Comparison of ENCODE assay signal across 8 cellular contexts in the genomic region with DNA sequence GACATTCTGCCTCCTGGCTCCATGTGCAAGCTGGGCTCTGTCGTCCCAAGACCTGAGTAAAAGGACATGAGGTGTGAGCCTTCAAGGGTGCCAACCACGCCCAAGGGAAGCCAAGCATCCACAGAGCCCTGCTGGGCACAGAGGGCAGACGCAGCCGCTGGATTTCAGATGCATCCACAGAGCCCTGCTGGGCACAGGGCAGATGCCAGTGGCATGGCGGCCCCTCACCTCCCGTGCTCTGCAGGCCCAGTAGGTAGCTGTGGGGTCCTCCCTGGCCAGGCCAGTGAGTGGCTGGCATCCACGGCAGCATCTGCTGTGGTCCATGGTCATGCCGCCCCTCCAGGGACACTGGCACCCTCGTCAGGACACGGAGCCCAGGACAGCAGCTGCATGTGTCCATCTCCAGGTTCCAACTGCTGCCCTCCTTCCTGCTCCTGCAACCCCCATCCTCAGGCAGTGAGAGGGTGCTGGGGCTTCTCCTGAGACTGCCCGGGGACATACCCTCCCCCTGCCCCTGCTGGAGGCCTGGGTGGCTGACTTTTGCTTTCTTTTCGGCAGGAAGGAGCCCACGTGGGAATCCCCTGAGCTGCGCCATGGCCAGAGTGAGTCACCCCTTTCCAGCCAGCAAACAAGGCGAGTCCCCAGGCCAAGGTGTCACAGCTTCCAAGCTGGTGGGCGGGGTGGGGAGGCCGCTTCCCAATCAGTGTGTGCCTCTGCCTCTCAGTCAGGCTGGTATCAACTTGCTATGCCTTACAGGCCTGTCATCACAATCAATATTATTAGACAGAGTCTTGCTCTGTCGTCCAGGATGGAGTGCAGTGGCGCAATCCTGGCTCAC. TPM values are rescaled to one million over a fixed set of nuclear protein-coding genes. Genes with fewer than 3 reads are reported as not detected.
A peak's percentile ranks its signal among the peaks of the same experiment; 100 is the strongest.
DNase-seq lines count a peak whose midpoint lies in the region; ATAC-seq and TF ChIP-seq lines count a peak whose summit lies in the region.

No MANE protein-coding gene starts in this region.

- no peaks in the 10 kb centered on the region for H3K9me3 Mint-ChIP-seq in activated T-helper 2 cell treated with anti-CD3 and anti-CD28 coated beads, Interferon-gamma antibody, Interleukin-2, Interleukin-4, amounts not matched to agents 10 μg/mL and 5 μg/mL and 100 μg/mL, durations not matched to agents 14 hours and 24 hours and 36 hours

- H3K4me1 Mint-ChIP-seq in activated T-helper 2 cell treated with anti-CD3 and anti-CD28 coated beads, Interferon-gamma antibody, Interleukin-2, Interleukin-4, amounts not matched to agents 10 μg/mL and 5 μg/mL and 100 μg/mL, durations not matched to agents 14 hours and 24 hours and 36 hours (ENCODE audit: low read depth): peaks cover 27% of the 10 kb centered on the region

- TF ChIP-seq POLR2A in uterus (IDR thresholded peaks at IDR 0.05): no peak

- TF ChIP-seq CTCF in right atrium auricular region (IDR thresholded peaks at IDR 0.05): no peak
- TF ChIP-seq CTCF in uterus (IDR thresholded peaks at IDR 0.05): no peak

- H3K27ac ChIP-seq in right atrium auricular region: no peak overlapping the region
- H3K27ac ChIP-seq in uterus: no peak overlapping the region

- intact Hi-C loops in activated T-helper 2 cell treated with anti-CD3 and anti-CD28 coated beads, Interferon-gamma antibody, Interleukin-2, Interleukin-4, amounts not matched to agents 10 μg/mL and 5 μg/mL and 100 μg/mL, durations not matched to agents 14 hours and 24 hours and 36 hours (cut with micrococcal nuclease): loop anchor here (1.0 kb wide), 2 partner anchors 16 to 20 kb away; partner anchors contain the start of gene EDF1
- intact Hi-C loops in uterus (cut with DNase I; ENCODE audit: low total_unique reads): no loop called here

- H3K4me1 ChIP-seq in right atrium auricular region: peaks cover 0 to 28% of the 10 kb centered on the region in 2 donors
- H3K4me1 ChIP-seq in uterus: peaks cover 0 to 5% of the 10 kb centered on the region in 2 donors

- H3K27ac Mint-ChIP-seq in activated T-helper 2 cell treated with anti-CD3 and anti-CD28 coated beads, Interferon-gamma antibody, Interleukin-2, Interleukin-4, amounts not matched to agents 10 μg/mL and 5 μg/mL and 100 μg/mL, durations not matched to agents 14 hours and 24 hours and 36 hours: peak overlapping the region; percentile 94

- no peaks in the 10 kb centered on the region for H3K27me3 Mint-ChIP-seq in activated T-helper 2 cell treated with anti-CD3 and anti-CD28 coated beads, Interferon-gamma antibody, Interleukin-2, Interleukin-4, amounts not matched to agents 10 μg/mL and 5 μg/mL and 100 μg/mL, durations not matched to agents 14 hours and 24 hours and 36 hours (ENCODE audit: low read depth)

- ATAC-seq in GM21423 (IDR thresholded peaks at IDR 0.05; ENCODE audit: unreplicated experiment): peak; percentile 25
- no peak for ATAC-seq in HG02763 (IDR thresholded peaks at IDR 0.05; ENCODE audit: unreplicated experiment)

- H3K36me3 ChIP-seq in right atrium auricular region (no peaks in the 10 kb centered on the region), uterus (no peaks in the 10 kb centered on the region)

- H3K4me3 Mint-ChIP-seq in activated T-helper 2 cell treated with anti-CD3 and anti-CD28 coated beads, Interferon-gamma antibody, Interleukin-2, Interleukin-4, amounts not matched to agents 10 μg/mL and 5 μg/mL and 100 μg/mL, durations not matched to agents 14 hours and 24 hours and 36 hours (ENCODE audit: low read depth): peak overlapping the region; percentile 77

- H3K4me3 ChIP-seq in right atrium auricular region (no peak overlapping the region), uterus (no peak overlapping the region)

- peak; percentile 85 for DNase-seq in AG08396 (ENCODE audit: low spot score)
- peak; percentile 86 for DNase-seq in activated T-helper 2 cell treated with anti-CD3 and anti-CD28 coated beads, Interferon-gamma antibody, Interleukin-2, Interleukin-4, amounts not matched to agents 10 μg/mL and 5 μg/mL and 100 μg/mL, durations not matched to agents 14 hours and 24 hours and 36 hours (ENCODE audit: low spot score)
- DNase-seq in right atrium auricular region (ENCODE audit: low spot score): peak; percentile 80
- DNase-seq in stimulated activated CD4-positive, alpha-beta T cell treated with anti-CD3 and anti-CD28 coated beads, Interleukin-2, amount 100 ng/mL, for 4 hours (ENCODE audit: low read depth): peak; percentile 96
- no peak for DNase-seq in uterus

- H3K27me3 ChIP-seq in right atrium auricular region: no peaks in the 10 kb centered on the region
- no peaks in the 10 kb centered on the region for H3K27me3 ChIP-seq in uterus

- no peaks in the 10 kb centered on the region for H3K9me3 ChIP-seq in right atrium auricular region
- H3K9me3 ChIP-seq in uterus: no peaks in the 10 kb centered on the region

- peaks cover 18% of the 10 kb centered on the region for H3K36me3 Mint-ChIP-seq in activated T-helper 2 cell treated with anti-CD3 and anti-CD28 coated beads, Interferon-gamma antibody, Interleukin-2, Interleukin-4, amounts not matched to agents 10 μg/mL and 5 μg/mL and 100 μg/mL, durations not matched to agents 14 hours and 24 hours and 36 hours (ENCODE audit: low read depth)

TF ChIP-seq in PFSK-1, 5 proteins besides CTCF, POLR2A, EP300 and RAD21:
- TF ChIP-seq FOXP2 (optimal IDR thresholded peaks at IDR 0.05; ENCODE audit: borderline replicate concordance, extremely low read depth, extremely low read length, insufficient read depth) (peak; percentile 29), TAF1 (IDR thresholded peaks at IDR 0.05; ENCODE audit: borderline replicate concordance, insufficient read depth, low read length) (no peak)

RNA-seq across cellular contexts. Expression of gene TRAF2, which starts 4.0 kb away (rescaled TPM):
- polyA plus RNA-seq in PFSK-1 (2012; ENCODE audit: insufficient read length, low read depth): 25.5 TPM
- total RNA-seq in activated T-helper 2 cell treated with anti-CD3 and anti-CD28 coated beads, Interferon-gamma antibody, Interleukin-2, Interleukin-4, amounts not matched to agents 10 μg/mL and 5 μg/mL and 100 μg/mL, durations not matched to agents 14 hours and 24 hours and 36 hours: 59.5 and 60.4 TPM in 2 replicates
- 1 to 10 TPM; 1.9 to 4.1 TPM for total RNA-seq in right atrium auricular region
- 10 to 100 TPM in 3 of 4 donors, under 1 TPM in 1; 0.88 to 22.1 (median 11.9) TPM for total RNA-seq in uterus

RNA-seq across cellular contexts. Expression of gene EDF1, which starts 16.2 kb away (rescaled TPM):
- 968 TPM for polyA plus RNA-seq in PFSK-1 (2012; ENCODE audit: insufficient read length, low read depth)
- total RNA-seq in activated T-helper 2 cell treated with anti-CD3 and anti-CD28 coated beads, Interferon-gamma antibody, Interleukin-2, Interleukin-4, amounts not matched to agents 10 μg/mL and 5 μg/mL and 100 μg/mL, durations not matched to agents 14 hours and 24 hours and 36 hours: 381 and 410 TPM in 2 replicates
- total RNA-seq in right atrium auricular region (100 to 1,000 TPM; 329 to 428 TPM), uterus (100 to 1,000 TPM in 3 of 4 donors, 10 to 100 TPM in 1; 75.6 to 244 (median 144) TPM)

RNA-seq across cellular contexts. Expression of gene MAMDC4, which starts 30.2 kb away (rescaled TPM):
- 13.9 TPM for polyA plus RNA-seq in PFSK-1 (2012; ENCODE audit: insufficient read length, low read depth)
- total RNA-seq in activated T-helper 2 cell treated with anti-CD3 and anti-CD28 coated beads, Interferon-gamma antibody, Interleukin-2, Interleukin-4, amounts not matched to agents 10 μg/mL and 5 μg/mL and 100 μg/mL, durations not matched to agents 14 hours and 24 hours and 36 hours: 19.0 and 21.0 TPM in 2 replicates
- total RNA-seq in right atrium auricular region (1 to 10 TPM; 1.7 to 2.0 TPM), uterus (1 to 10 TPM in 2 of 4 donors, under 1 TPM in 1, not detected in 1; 0.26 to 4.3 (median 4.2) TPM)

RNA-seq across cellular contexts. Expression of gene PHPT1, which starts 33.1 kb away (rescaled TPM):
- 221 TPM for polyA plus RNA-seq in PFSK-1 (2012; ENCODE audit: insufficient read length, low read depth)
- 127 and 133 TPM in 2 replicates for total RNA-seq in activated T-helper 2 cell treated with anti-CD3 and anti-CD28 coated beads, Interferon-gamma antibody, Interleukin-2, Interleukin-4, amounts not matched to agents 10 μg/mL and 5 μg/mL and 100 μg/mL, durations not matched to agents 14 hours and 24 hours and 36 hours
- total RNA-seq in right atrium auricular region: 100 to 1,000 TPM; 140 to 154 TPM
- 10 to 100 TPM; 12.4 to 55.5 (median 31.4) TPM for total RNA-seq in uterus

RNA-seq across cellular contexts. Expression of gene AJM1, which starts 40.0 kb away (rescaled TPM):
- 10.2 TPM for polyA plus RNA-seq in PFSK-1 (2012; ENCODE audit: insufficient read length, low read depth)
- 5.0 and 5.1 TPM in 2 replicates for total RNA-seq in activated T-helper 2 cell treated with anti-CD3 and anti-CD28 coated beads, Interferon-gamma antibody, Interleukin-2, Interleukin-4, amounts not matched to agents 10 μg/mL and 5 μg/mL and 100 μg/mL, durations not matched to agents 14 hours and 24 hours and 36 hours
- total RNA-seq in right atrium auricular region (1 to 10 TPM; 2.7 to 3.0 TPM), uterus (1 to 10 TPM in 3 of 4 donors, not detected in 1; 1.3 to 3.6 (median 3.6) TPM)

Comparison
In these comparisons a context has a peak if more than half of its experiments do, and no peak if none do; other contexts are left out.
1. DNase-seq: peak in AG08396 (single experiment), activated T-helper 2 cell treated with anti-CD3 and anti-CD28 coated beads, Interferon-gamma antibody, Interleukin-2, Interleukin-4, amounts not matched to agents 10 μg/mL and 5 μg/mL and 100 μg/mL, durations not matched to agents 14 hours and 24 hours and 36 hours (single experiment), right atrium auricular region (single experiment) and stimulated activated CD4-positive, alpha-beta T cell treated with anti-CD3 and anti-CD28 coated beads, Interleukin-2, amount 100 ng/mL, for 4 hours (single experiment); none in uterus (0 of 2).